ENCODE assay signal across 16 cellular contexts in genomic region chr2:205970348-205970747, GRCh38.
DNase-seq lines count a peak whose midpoint lies in the region; TF ChIP-seq lines count a peak whose summit lies in the region.
"Had no signal": no experiment of that assay in that cellular context is flagged by ENCODE, and none has a peak within 500 bp of the region (broad histone marks: within the 10 kb centered on the region; RNA-seq: fewer than 3 reads in every experiment).

No MANE protein-coding gene starts in this region.

- H3K4me2 ChIP-seq in Loucy (ENCODE audit: low read depth, low read length, poor library complexity, severe bottlenecking), result no peak overlapping the region
- H3K4me2 ChIP-seq: A549, BLaER1 had no signal

- H3K27me3 Mint-ChIP-seq in endodermal cell (ENCODE audit: insufficient read depth), result no peaks in the 10 kb centered on the region

- H3K4me3 Mint-ChIP-seq in endodermal cell, result no peak overlapping the region
- H3K4me3 Mint-ChIP-seq: CD14-positive monocyte; CD4-positive, alpha-beta memory T cell had no signal

- H3K9me3 ChIP-seq in Loucy (ENCODE audit: insufficient read depth, low read depth, low read length), result no peaks in the 10 kb centered on the region
- no peaks in the 10 kb centered on the region for H3K9me3 ChIP-seq in endodermal cell (ENCODE audit: control insufficient read depth, low read length)
- H3K9me3 ChIP-seq: A549, BLaER1 had no signal

- H3K9ac ChIP-seq in Loucy (ENCODE audit: low read depth, low read length, poor library complexity, severe bottlenecking) (no peak overlapping the region), endodermal cell (ENCODE audit: extremely low read depth, low read length, poor library complexity, severe bottlenecking) (no peak overlapping the region)
- H3K9ac ChIP-seq: BLaER1 had no signal

- 56 to 60% methylated on average over 3 to 5 of the region's 5 CpGs for WGBS in endodermal cell (ENCODE audit: insufficient coverage in 1 of 2, insufficient read length in 1 of 2), 2 experiments

- H3K79me2 ChIP-seq in Loucy (ENCODE audit: insufficient read depth, low read length), result no peaks in the 10 kb centered on the region

- 0 out of 2 replicates have a peak overlapping the region, but pooled peaks have one; percentile 25 for H2AFZ ChIP-seq in Loucy (ENCODE audit: low read length)

- H3F3A ChIP-seq in Loucy (ENCODE audit: low read depth), result no peaks in the 10 kb centered on the region

- H3K36me3 Mint-ChIP-seq in endodermal cell (ENCODE audit: low read depth), result no peaks in the 10 kb centered on the region
- H3K36me3 Mint-ChIP-seq: CD14-positive monocyte had no signal

- H4K20me1 ChIP-seq in Loucy (ENCODE audit: insufficient read depth, low read length, poor library complexity, severe bottlenecking), result no peaks in the 10 kb centered on the region
- H4K20me1 ChIP-seq: BLaER1 had no signal

- H3K27ac Mint-ChIP-seq in endodermal cell, result no peak overlapping the region
- H3K27ac Mint-ChIP-seq: CD14-positive monocyte; CD4-positive, alpha-beta memory T cell had no signal

- H3K4me3 ChIP-seq in Loucy (ENCODE audit: low read length, poor library complexity, severe bottlenecking) (no peak overlapping the region), endodermal cell (ENCODE audit: low read length) (no peak overlapping the region)
- H3K4me3 ChIP-seq: A549, BLaER1 had no signal

- DNase-seq in GM20000 (ENCODE audit: low spot score) (no peak), endodermal cell (peak; percentile 41), cerebellar cortex (ENCODE audit: low spot score) (no peak), NAMALWA (ENCODE audit: low spot score) (no peak), NCI-H1092 treated with DMSO at 0.1 percent for 48 hours (lab: John Stamatoyannopoulos, UW) (no peak)
- DNase-seq in stimulated activated CD4-positive, alpha-beta T cell treated with anti-CD3 and anti-CD28 coated beads, Interleukin-2, amount 100 ng/mL, for 24 hours, result no peak
- DNase-seq: CD4-positive, alpha-beta memory T cell; DMS153; DMS79; GDM1; GOT3; H9 had no signal

- H3K27ac ChIP-seq in endodermal cell (ENCODE audit: low read depth, low read length), result no peak overlapping the region
- H3K27ac ChIP-seq: A549, BLaER1 had no signal

- H3K4me1 ChIP-seq in Loucy (ENCODE audit: insufficient read depth, low read length, poor library complexity, severe bottlenecking) (no peaks in the 10 kb centered on the region), endodermal cell (ENCODE audit: control insufficient read depth, insufficient read depth, low read length) (no peaks in the 10 kb centered on the region)
- H3K4me1 ChIP-seq: BLaER1 had no signal

- peaks cover 13% of the 10 kb centered on the region for H3K4me1 Mint-ChIP-seq in endodermal cell
- H3K4me1 Mint-ChIP-seq: CD4-positive, alpha-beta memory T cell had no signal

- no peaks in the 10 kb centered on the region for H3K9me3 Mint-ChIP-seq in endodermal cell
- H3K9me3 Mint-ChIP-seq: CD14-positive monocyte; CD4-positive, alpha-beta memory T cell; H9 had no signal

- H3K36me3 ChIP-seq in Loucy (ENCODE audit: insufficient read depth, low read length), result no peaks in the 10 kb centered on the region
- no peaks in the 10 kb centered on the region for H3K36me3 ChIP-seq in endodermal cell (ENCODE audit: control insufficient read depth, insufficient read depth, low read length)
- H3K36me3 ChIP-seq: BLaER1 had no signal

- no peaks in the 10 kb centered on the region for H3K9me2 ChIP-seq in Loucy (replicated peaks; ENCODE audit: low read depth, low read length)

- H3K27me3 ChIP-seq in Loucy (ENCODE audit: insufficient read depth, low read length, poor library complexity, severe bottlenecking), result no peaks in the 10 kb centered on the region
- no peaks in the 10 kb centered on the region for H3K27me3 ChIP-seq in endodermal cell (ENCODE audit: control insufficient read depth, insufficient read depth, low read length, poor library complexity, severe bottlenecking)
- H3K27me3 ChIP-seq: BLaER1 had no signal

- TF ChIP-seq CTCF in GM20000 (IDR thresholded peaks at IDR 0.05; ENCODE audit: extremely low read depth, missing control alignments) (peak; percentile 7), Loucy (conservative IDR thresholded peaks at IDR 0.05; ENCODE audit: low read length) (no peak), endodermal cell (conservative IDR thresholded peaks at IDR 0.05) (no peak)
